12 cellular contexts compared by ENCODE assay signal in the genomic region with DNA sequence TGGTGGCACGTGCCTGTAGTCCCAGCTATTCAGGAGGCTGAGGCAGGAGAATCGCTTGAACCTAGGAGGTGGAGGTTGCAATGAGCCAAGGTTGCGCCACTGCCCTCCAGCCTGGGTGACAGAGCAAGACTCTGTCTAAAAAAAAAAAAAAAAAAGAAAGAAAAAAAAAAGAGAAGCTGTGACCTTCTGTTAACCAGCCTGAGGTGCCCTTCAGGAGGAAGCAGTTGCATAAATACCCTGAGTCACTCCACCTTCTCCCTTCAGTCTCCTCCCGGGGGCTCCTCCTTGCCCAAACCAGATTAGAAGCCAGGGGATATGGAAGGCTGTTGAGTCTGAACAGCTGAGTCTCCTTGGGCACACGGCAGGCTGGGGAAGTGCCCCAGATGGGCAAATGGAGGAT. TPM values are rescaled to one million over a fixed set of nuclear protein-coding genes. Genes with fewer than 3 reads are reported as not detected.
DNase-seq lines count a peak whose midpoint lies in the region; ATAC-seq and TF ChIP-seq lines count a peak whose summit lies in the region.
"Not testable (repeated sequence)": the region's sequence is repeated elsewhere in the genome, so short reads cannot be mapped to it uniquely, and the experiment has no call there.
"Had no signal": no experiment of that assay in that cellular context is flagged by ENCODE, and none has a peak within 500 bp of the region (broad histone marks: within the 10 kb centered on the region; RNA-seq: fewer than 3 reads in every experiment).

No MANE protein-coding gene starts in this region.

- not testable (repeated sequence) for H3K9me3 Mint-ChIP-seq in GM23338

- H3K4me1 Mint-ChIP-seq in GM23338, result peaks cover 16% of the 10 kb centered on the region

- not testable (repeated sequence) for H3K27ac ChIP-seq in GM23338 (ENCODE audit: low read depth)

- H3K36me3 ChIP-seq in GM23338 (ENCODE audit: insufficient read depth), result not testable (repeated sequence)

- not testable (repeated sequence) for H3K4me2 ChIP-seq in GM23338

- TF ChIP-seq CTCF in GM23338 (conservative IDR thresholded peaks at IDR 0.05; ENCODE audit: low read depth in 2 of 2), result not testable (repeated sequence)

- peak overlapping the region; percentile 66; the same call in 1 of the 2 replicates for H2AFZ ChIP-seq in GM23338

- not testable (repeated sequence) for H3K9me2 ChIP-seq in GM23338 (ENCODE audit: insufficient read depth)

- H3K4me3 ChIP-seq in GM23338, result not testable (repeated sequence)

- H3K36me3 Mint-ChIP-seq in GM23338 (ENCODE audit: low read depth), result not testable (repeated sequence)

- not testable (repeated sequence) for H4K20me1 ChIP-seq in GM23338 (replicated peaks; ENCODE audit: insufficient read depth)

- H3K27me3 ChIP-seq in GM23338 (ENCODE audit: insufficient read depth), result not testable (repeated sequence)

- 0 out of 2 replicates have a peak overlapping the region, but pooled peaks have one; percentile 24 for H3K27ac Mint-ChIP-seq in GM23338

- H3K4me1 ChIP-seq in GM23338 (ENCODE audit: insufficient read depth), result not testable (repeated sequence)

- H3K79me2 ChIP-seq in GM23338 (replicated peaks; ENCODE audit: insufficient read depth), result not testable (repeated sequence)

- H3K4me3 Mint-ChIP-seq in GM23338, result not testable (repeated sequence)

- not testable (repeated sequence) for H3F3A ChIP-seq in GM23338 (replicated peaks; ENCODE audit: low read depth)

- intact Hi-C loops in left colon (cut with DNase I, micrococcal nuclease), result not testable (repeated sequence)

- peak; percentile 95 for DNase-seq in AML-193 (lab: John Stamatoyannopoulos, UW)
- DNase-seq in GM23338 (ENCODE audit: low spot score); left colon; stimulated activated naive CD8-positive, alpha-beta T cell treated with anti-CD3 and anti-CD28 coated beads, Interleukin-15, Interleukin-2, amounts not matched to agents 100 U/mL and 50 U/mL, for 24 hours: not testable (repeated sequence)
- DNase-seq in M059J (ENCODE audit: low read depth), result peak; percentile 29
- DNase-seq in NOMO-1 treated with DMSO at 0.1 percent for 48 hours (lab: John Stamatoyannopoulos, UW; ENCODE audit: unreplicated experiment), result peak; percentile 95
- DNase-seq in SKM-1 treated with dmso at 0.1 percent for 144 hours (lab: John Stamatoyannopoulos, UW; ENCODE audit: unreplicated experiment), result peak; percentile 71
- peak; percentile 40 for DNase-seq in amniotic epithelial cell (ENCODE audit: low read depth)

- not testable (repeated sequence) for ATAC-seq in GM23338
- peak; percentile 66 for ATAC-seq in left colon
- peak; percentile 19 for ATAC-seq in stimulated activated naive CD8-positive, alpha-beta T cell treated with anti-CD3 and anti-CD28 coated beads, Interleukin-15, Interleukin-2, amounts not matched to agents 100 U/mL and 50 U/mL, for 24 hours

- H3K27me3 Mint-ChIP-seq in GM23338 (ENCODE audit: insufficient read depth, low read depth, poor library complexity), result peaks cover 12% of the 10 kb centered on the region

RNA-seq across cellular contexts. Expression of a gene that starts 21.2 kb away (rescaled TPM):
- 52.4 and 55.6 TPM in 2 replicates for total RNA-seq in GM23338 (2014; rRNA removed; shearing (Covaris generic))
- 131 and 140 TPM in 2 replicates for polyA plus RNA-seq in GM23338 (2016; fragmentation: Nextera tagmentation; extraction: Ambion mirVana)
- 66.2 and 83.0 TPM in 2 replicates for total RNA-seq in M059J (2014; rRNA removed; shearing (Covaris generic))
- total RNA-seq in left colon, result 10 to 100 TPM; 28.5 to 34.5 TPM

RNA-seq across cellular contexts. Expression of a gene that starts 38.0 kb away (rescaled TPM):
- 5.2 and 7.0 TPM in 2 replicates for total RNA-seq in GM23338 (2014; rRNA removed; shearing (Covaris generic))
- 4.7 and 5.1 TPM in 2 replicates for polyA plus RNA-seq in GM23338 (2016; fragmentation: Nextera tagmentation; extraction: Ambion mirVana)
- total RNA-seq in M059J (2014; rRNA removed; shearing (Covaris generic)), result not detected in 2 replicates
- 1 to 10 TPM; 1.2 to 2.5 TPM for total RNA-seq in left colon
- total RNA-seq: fibroblast of lung, GM23248, kidney epithelial cell, natural killer cell had no signal
- polyA plus RNA-seq: GM23248 had no signal
